ENCODE assay signal across 8 cellular contexts in the genomic region with DNA sequence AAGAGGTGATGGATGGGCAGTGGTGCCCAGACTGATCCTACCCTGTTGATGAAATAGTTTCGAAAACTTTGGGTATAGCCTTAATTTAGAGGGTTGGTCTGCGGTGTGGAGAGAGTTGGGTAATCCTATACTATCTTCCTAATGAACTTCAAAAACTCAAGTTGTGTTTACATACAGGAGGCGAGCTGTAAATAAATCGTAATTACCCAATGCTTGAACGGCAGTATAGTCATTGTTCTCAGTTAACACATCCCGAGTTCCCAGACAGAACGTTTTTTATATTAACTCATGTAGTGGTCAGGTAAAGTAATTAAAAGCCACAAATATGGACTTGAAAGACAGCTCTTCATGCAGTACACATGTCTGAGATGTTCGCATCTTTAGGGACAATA. TPM values are rescaled to one million over a fixed set of nuclear protein-coding genes. Genes with fewer than 3 reads are reported as not detected.
A peak's percentile ranks its signal among the peaks of the same experiment; 100 is the strongest.
DNase-seq lines count a peak whose midpoint lies in the region; FAIRE-seq and TF ChIP-seq lines count a peak whose summit lies in the region.

No MANE protein-coding gene starts in this region.

- H3K27me3 ChIP-seq in adrenal gland (no peaks in the 10 kb centered on the region), keratinocyte (ENCODE audit: control insufficient read depth, extremely low read depth, insufficient read depth, low read length) (no peaks in the 10 kb centered on the region)

- H3K4me2 ChIP-seq in keratinocyte (ENCODE audit: control insufficient read depth, extremely low read depth, insufficient read depth, low read depth, low read length): peak overlapping the region; percentile 87

- no peaks in the 10 kb centered on the region for H3K36me3 ChIP-seq in adrenal gland (replicated peaks in 1 of 2)
- no peaks in the 10 kb centered on the region for H3K36me3 ChIP-seq in keratinocyte (ENCODE audit: control insufficient read depth in 2 of 2, extremely low read depth in 1 of 2, insufficient read depth in 2 of 2, low read length in 2 of 2)

- H4K20me1 ChIP-seq in keratinocyte (ENCODE audit: control insufficient read depth, extremely low read depth, insufficient read depth, low read length): no peaks in the 10 kb centered on the region

- H3K9me3 ChIP-seq in adrenal gland (replicated peaks in 1 of 3) (no peaks in the 10 kb centered on the region), keratinocyte (ENCODE audit: control insufficient read depth, low read depth, low read length) (no peaks in the 10 kb centered on the region)

- peak overlapping the region; percentile 83 for H3K9ac ChIP-seq in keratinocyte (ENCODE audit: control insufficient read depth, extremely low read depth, insufficient read depth, low read length)

- FAIRE-seq in keratinocyte (lab: Jason Lieb, UNC): peak; percentile 53

- peaks cover 6 to 29% of the 10 kb centered on the region in 2 donors for H3K4me1 ChIP-seq in adrenal gland (replicated peaks in 1 of 2)
- H3K4me1 ChIP-seq in keratinocyte (ENCODE audit: control insufficient read depth, extremely low read depth, insufficient read depth, low read length): peaks cover 19% of the 10 kb centered on the region

- no peak for TF ChIP-seq CTCF in adrenal gland (IDR thresholded peaks at IDR 0.05)
- no peak for TF ChIP-seq CTCF in keratinocyte (optimal IDR thresholded peaks at IDR 0.05 in 1 of 3, IDR thresholded peaks at IDR 0.05 in 1 of 3, conservative IDR thresholded peaks at IDR 0.05 in 1 of 3; ENCODE audit: extremely low read depth in 1 of 3, insufficient read depth in 2 of 3, low read length in 3 of 3)

- peak overlapping the region; percentile 60 to 99 (median 85) for H3K27ac ChIP-seq in adrenal gland
- peak overlapping the region; percentile 74 for H3K27ac ChIP-seq in keratinocyte (ENCODE audit: control insufficient read depth, insufficient read depth, low read length)
- peak overlapping the region; percentile 87 for H3K27ac ChIP-seq in substantia nigra (ENCODE audit: low read depth, low read length, poor library complexity, severe bottlenecking)

- dilution Hi-C loops in keratinocyte (cut with MboI; ENCODE audit: extremely low pct_ligation_motif_present, low sequenced_read_pairs): no loop called here

- WGBS in adrenal gland, 4 donors: 1 to 3% (median 1%) methylated on average over 8 of the region's 8 CpGs

- peak; percentile 15 for DNase-seq in EL
- DNase-seq in LoVo (ENCODE audit: low spot score): peak; percentile 11
- no peak for DNase-seq in adrenal gland
- no peak for DNase-seq in keratinocyte (ENCODE audit: low read depth, low spot score)
- DNase-seq in substantia nigra (lab: John Stamatoyannopoulos, UW): no peak
- DNase-seq in COR-L47 (lab: John Stamatoyannopoulos, UW): no peak
- no peak for DNase-seq in DMS153 (lab: John Stamatoyannopoulos, UW)
- DNase-seq in T1000 (lab: John Stamatoyannopoulos, UW): no peak

- peak overlapping the region; percentile 83 for H2AFZ ChIP-seq in keratinocyte (ENCODE audit: control insufficient read depth, low read length)

- peak overlapping the region; percentile 41 to 81 (median 52) for H3K4me3 ChIP-seq in adrenal gland
- H3K4me3 ChIP-seq in keratinocyte (ENCODE audit: control insufficient read depth in 2 of 3, extremely low read depth in 1 of 3, insufficient read depth in 2 of 3, low read depth in 1 of 3, low read length in 3 of 3): peak overlapping the region; percentile 48 to 94 (median 92)

- no peak for TF ChIP-seq POLR2A in adrenal gland (IDR thresholded peaks at IDR 0.05)

- H3K79me2 ChIP-seq in keratinocyte (ENCODE audit: control insufficient read depth, insufficient read depth, low read length): peaks cover 55% of the 10 kb centered on the region

- no peaks in the 10 kb centered on the region for H3K9me1 ChIP-seq in keratinocyte (ENCODE audit: control insufficient read depth, extremely low read depth, insufficient read depth, low read length)

- intact Hi-C loops in adrenal gland (cut with DNase I): loop anchor here (2.0 to 10.0 kb wide), 4 partner anchors 47 to 957 kb away; no protein-coding TSS in a partner anchor

RNA-seq across cellular contexts. Expression of gene PDS5B, which starts 1.5 kb away (rescaled TPM):
- 10 to 100 TPM; 15.3 to 59.4 (median 31.1) TPM for total RNA-seq in adrenal gland
- polyA plus RNA-seq in adrenal gland (10 to 100 TPM in 1 of 3 donors, 1 to 10 TPM in 2; 3.9 to 29.8 (median 9.5) TPM), keratinocyte (3.7 to 6.9 TPM (median 5.8 TPM) in 3 replicates)
- 24.2 TPM for polyA plus RNA-seq in keratinocyte (2011; ENCODE audit: low read depth)
- 2.7 and 6.1 TPM in 2 replicates for polyA plus RNA-seq in keratinocyte (2011; cell fraction: cytosol; rRNA removed)
- polyA plus RNA-seq in keratinocyte (2011; cell fraction: nucleus; rRNA removed): 8.2 and 10.0 TPM in 2 replicates
- 5.6 and 7.6 TPM in 2 replicates for polyA plus RNA-seq in keratinocyte (2012; ENCODE audit: low replicate concordance)
- 2.3 to 19.1 TPM (median 6.5 TPM) in 3 replicates for polyA minus RNA-seq in keratinocyte
- polyA minus RNA-seq in keratinocyte (2011; cell fraction: cytosol; rRNA and poly(A)+ RNA removed): 5.8 TPM
- 13.0 and 22.7 TPM in 2 replicates for polyA minus RNA-seq in keratinocyte (2011; cell fraction: nucleus; rRNA and poly(A)+ RNA removed)

RNA-seq across cellular contexts. Expression of gene N4BP2L2, which starts 49.2 kb away (rescaled TPM):
- 100 to 1,000 TPM in 5 of 8 donors, 10 to 100 TPM in 3; 34.1 to 321 (median 117) TPM for total RNA-seq in adrenal gland
- polyA plus RNA-seq in adrenal gland (100 to 1,000 TPM in 2 of 3 donors, 10 to 100 TPM in 1; 82.4 to 152 (median 109) TPM), keratinocyte (27.6 to 75.4 TPM (median 46.1 TPM) in 3 replicates)
- polyA plus RNA-seq in keratinocyte (2011; ENCODE audit: low read depth): 151 TPM
- polyA plus RNA-seq in keratinocyte (2011; cell fraction: cytosol; rRNA removed): 29.2 and 42.1 TPM in 2 replicates
- 119 and 183 TPM in 2 replicates for polyA plus RNA-seq in keratinocyte (2011; cell fraction: nucleus; rRNA removed)
- 31.4 and 82.9 TPM in 2 replicates for polyA plus RNA-seq in keratinocyte (2012; ENCODE audit: low replicate concordance)
- polyA minus RNA-seq in keratinocyte: 11.0 to 66.8 TPM (median 23.1 TPM) in 3 replicates
- polyA minus RNA-seq in keratinocyte (2011; cell fraction: cytosol; rRNA and poly(A)+ RNA removed): 9.6 TPM
- 36.9 and 84.9 TPM in 2 replicates for polyA minus RNA-seq in keratinocyte (2011; cell fraction: nucleus; rRNA and poly(A)+ RNA removed)

Comparison
In these comparisons a context has a peak if more than half of its experiments do, and no peak if none do; other contexts are left out.
1. DNase-seq: peak in EL (single experiment) and LoVo (single experiment); none in adrenal gland (0 of 7), keratinocyte (single experiment), substantia nigra (0 of 49), COR-L47 (single experiment), DMS153 (single experiment) and T1000 (single experiment).
2. Peak in every context shown above with its lines, with median percentiles within 50 percentile points of each other: H3K27ac ChIP-seq.